ENCODE assay signal across 8 cellular contexts in genomic region chr2:7007846-7008741, GRCh38.
DNase-seq lines count a peak whose midpoint lies in the region; ATAC-seq and TF ChIP-seq lines count a peak whose summit lies in the region.

No MANE protein-coding gene starts in this region.

- no peak overlapping the region for H3K9ac ChIP-seq in rectal smooth muscle tissue (ENCODE audit: low read length)

- no peaks in the 10 kb centered on the region for H3K9me3 ChIP-seq in heart left ventricle

- DNase-seq in COLO829 (ENCODE audit: low spot score) (peak; percentile 87), heart left ventricle (peak; percentile 91 to 97 (median 95)), NCI-H1694 (lab: John Stamatoyannopoulos, UW) (no peak), ecto neural progenitor cell (ENCODE audit: low spot score) (no peak)

- 5 to 14% (median 9%) methylated on average over 23 to 24 of the region's 24 CpGs for WGBS in heart left ventricle, 4 donors

- H3K4me1 ChIP-seq in heart left ventricle = peaks cover 22 to 79% (median 62%) of the 10 kb centered on the region in 12 donors
- H3K4me1 ChIP-seq in rectal smooth muscle tissue (ENCODE audit: control insufficient read depth, insufficient read depth, low read length) = peaks cover 39% of the 10 kb centered on the region

- H3K36me3 ChIP-seq in heart left ventricle (peaks cover 0 to 5% (median 0%) of the 10 kb centered on the region in 9 donors), rectal smooth muscle tissue (ENCODE audit: control insufficient read depth, insufficient read depth, low read length) (no peaks in the 10 kb centered on the region)

- peak overlapping the region in 9 of 12 donors; percentile 8 to 37 (median 23) for H3K4me3 ChIP-seq in heart left ventricle
- no peak overlapping the region for H3K4me3 ChIP-seq in rectal smooth muscle tissue (ENCODE audit: low read length)

- H3K27me3 ChIP-seq in heart left ventricle (no peaks in the 10 kb centered on the region), rectal smooth muscle tissue (ENCODE audit: control insufficient read depth, insufficient read depth, low read length) (no peaks in the 10 kb centered on the region)

- intact Hi-C loops in heart left ventricle (cut with DNase I) = loop anchor here in 7 of 10 donors (1.0 to 5.0 kb wide), 5 partner anchors 19 to 91 kb away; partner anchors contain the start of gene RNF144A (in 5 of the 7)

- TF ChIP-seq CTCF in VCaP (conservative IDR thresholded peaks at IDR 0.05) (peak; percentile 59), heart left ventricle (IDR thresholded peaks at IDR 0.05) (peak in 11 of 12 donors; percentile 26 to 60 (median 44))

- H3K27ac ChIP-seq in VCaP (peak overlapping the region; percentile 99), heart left ventricle (peak overlapping the region; percentile 59 to 89 (median 81)), rectal smooth muscle tissue (ENCODE audit: low read depth, low read length) (peak overlapping the region; percentile 42)

- TF ChIP-seq POLR2A in heart left ventricle (IDR thresholded peaks at IDR 0.05) = no peak

- ATAC-seq in HG03097 (IDR thresholded peaks at IDR 0.05; ENCODE audit: low FRiP score, unreplicated experiment) (peak; percentile 52), heart left ventricle (peak; percentile 80 to 88 (median 86)), HG03159 (IDR thresholded peaks at IDR 0.05; ENCODE audit: unreplicated experiment) (no peak)

Comparison
In these comparisons a context has a peak if more than half of its experiments do, and no peak if none do; other contexts are left out.
1. DNase-seq: peak in COLO829 (single experiment) and heart left ventricle (5 of 5); none in NCI-H1694 (single experiment) and ecto neural progenitor cell (single experiment).
2. H3K27ac ChIP-seq: peak in every context shown above with its lines; median percentile 99 in VCaP; 81 in heart left ventricle; 42 in rectal smooth muscle tissue.